In genomic region chr5:43019293-43019614, GRCh38 we compare ENCODE assay signal across 1 cellular context.
TF ChIP-seq lines count a peak whose summit lies in the region.

No MANE protein-coding gene starts in this region.

TF ChIP-seq in HEK293, 187 proteins besides CTCF, POLR2A, EP300 and RAD21 (continued from another document):
- peak; percentile 57; the same call in 1 of the 2 replicates for TF ChIP-seq REST (tag by site-specific recombination; IDR thresholded peaks at IDR 0.05)
- TF ChIP-seq KLF8 (tag by site-specific recombination; IDR thresholded peaks at IDR 0.05), result 0 out of 2 replicates have a peak, but pooled peaks have one; percentile 8
- TF ChIP-seq ZNF623 (tag by site-specific recombination; IDR thresholded peaks at IDR 0.05), result peak; percentile 21; the same call in 1 of the 2 replicates
- TF ChIP-seq ZNF639 (tag by site-specific recombination; IDR thresholded peaks at IDR 0.05), result no peak
- no peak for TF ChIP-seq ZNF114 (tag by site-specific recombination; IDR thresholded peaks at IDR 0.05)
- peak; percentile 17; the same call in 1 of the 2 replicates for TF ChIP-seq MYNN (tag by site-specific recombination; IDR thresholded peaks at IDR 0.05; ENCODE audit: borderline replicate concordance)
- no peak for TF ChIP-seq ZNF76 (tag by site-specific recombination; IDR thresholded peaks at IDR 0.05; ENCODE audit: borderline replicate concordance, low read depth)
- no peak for TF ChIP-seq ZNF677 (tag by site-specific recombination; IDR thresholded peaks at IDR 0.05)
- TF ChIP-seq ZNF394 (tag by site-specific recombination; IDR thresholded peaks at IDR 0.05; ENCODE audit: borderline replicate concordance), result no peak
